10 cellular contexts compared by ENCODE assay signal in the genomic region with DNA sequence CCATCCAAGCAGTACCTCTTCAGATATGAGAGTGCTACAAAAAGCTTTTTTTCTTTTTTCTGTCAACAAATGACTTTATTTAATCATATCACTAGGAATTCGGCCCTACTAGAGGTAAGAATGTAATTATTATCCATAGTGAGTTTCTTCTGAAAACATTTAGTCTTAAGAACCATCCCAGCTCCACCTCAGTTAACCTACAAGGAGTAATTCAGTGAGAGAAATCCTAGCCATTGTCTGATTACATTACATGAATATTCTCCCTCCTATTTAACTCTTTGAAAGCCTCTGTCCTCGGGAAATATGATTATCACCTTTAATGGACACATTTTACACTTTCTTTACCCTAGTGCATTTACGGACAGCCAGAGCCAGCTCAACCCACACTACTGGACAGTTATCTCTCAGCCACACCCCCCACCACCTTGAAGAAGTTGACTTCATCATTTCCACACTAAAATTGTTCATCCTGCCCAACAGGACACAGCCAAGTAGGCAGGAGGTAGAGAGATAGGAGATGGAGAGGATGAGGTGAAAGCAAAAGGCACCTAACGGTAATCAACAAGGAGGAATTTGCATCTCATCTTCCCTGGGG. TPM values are rescaled to one million over a fixed set of nuclear protein-coding genes. Genes with fewer than 3 reads are reported as not detected.
DNase-seq lines count a peak whose midpoint lies in the region; ATAC-seq lines count a peak whose summit lies in the region.
"Had no signal": no experiment of that assay in that cellular context is flagged by ENCODE, and none has a peak within 500 bp of the region (broad histone marks: within the 10 kb centered on the region; RNA-seq: fewer than 3 reads in every experiment).

No MANE protein-coding gene starts in this region.

- H3K4me3 ChIP-seq in iPS-11a (ENCODE audit: low read depth, low read length) = peak overlapping the region; percentile 60

- ATAC-seq in stimulated activated naive CD8-positive, alpha-beta T cell treated with anti-CD3 and anti-CD28 coated beads, Interleukin-15, amount 100 ng/mL, for 72 hours = no peak
- ATAC-seq in HG03460 (IDR thresholded peaks at IDR 0.05; ENCODE audit: unreplicated experiment) = no peak
- ATAC-seq in sciatic nerve = no peak

- CTCF ChIA-PET in activated CD4-positive, alpha-beta memory T cell treated with anti-CD3 and anti-CD28 coated beads, Interleukin-2, amount 10 ng/mL, durations not matched to agents 7 days and 5 days (lab: Charles Lee) = no interaction called here

- DNase-seq in NCI-H146 (lab: John Stamatoyannopoulos, UW) (peak; percentile 24), NCI-H146 treated with DMSO at 0.1 percent for 48 hours (lab: John Stamatoyannopoulos, UW; ENCODE audit: unreplicated experiment) (no peak), NCI-H2196 (lab: John Stamatoyannopoulos, UW; ENCODE audit: unreplicated experiment) (no peak), sciatic nerve (ENCODE audit: low spot score) (no peak)
- DNase-seq in activated CD4-positive, alpha-beta memory T cell treated with anti-CD3 and anti-CD28 coated beads, Interleukin-2, amount 10 ng/mL, durations not matched to agents 7 days and 5 days = no peak
- DNase-seq in stimulated activated naive CD8-positive, alpha-beta T cell treated with anti-CD3 and anti-CD28 coated beads, Interleukin-15, amount 100 ng/mL, for 72 hours = no peak
- DNase-seq: NCI-H1436 treated with DMSO at 0.1 percent for 48 hours had no signal

- intact Hi-C loops in sciatic nerve (cut with DNase I) = no loop called here

- H3K36me3 Mint-ChIP-seq in activated CD4-positive, alpha-beta memory T cell treated with anti-CD3 and anti-CD28 coated beads, Interleukin-2, amount 10 ng/mL, durations not matched to agents 7 days and 5 days (ENCODE audit: low read depth) = no peaks in the 10 kb centered on the region

- POLR2A ChIA-PET in activated CD4-positive, alpha-beta memory T cell treated with anti-CD3 and anti-CD28 coated beads, Interleukin-2, amount 10 ng/mL, durations not matched to agents 7 days and 5 days (lab: Charles Lee) = no interaction called here

- H3K27me3 Mint-ChIP-seq in activated CD4-positive, alpha-beta memory T cell treated with anti-CD3 and anti-CD28 coated beads, Interleukin-2, amount 10 ng/mL, durations not matched to agents 7 days and 5 days = peaks cover 28% of the 10 kb centered on the region
- H3K27me3 Mint-ChIP-seq in stimulated activated naive CD8-positive, alpha-beta T cell treated with anti-CD3 and anti-CD28 coated beads, Interleukin-15, amount 100 ng/mL, for 72 hours = peaks cover 52% of the 10 kb centered on the region

- no peak overlapping the region for H3K27ac Mint-ChIP-seq in activated CD4-positive, alpha-beta memory T cell treated with anti-CD3 and anti-CD28 coated beads, Interleukin-2, amount 10 ng/mL, durations not matched to agents 7 days and 5 days
- H3K27ac Mint-ChIP-seq in stimulated activated naive CD8-positive, alpha-beta T cell treated with anti-CD3 and anti-CD28 coated beads, Interleukin-15, amount 100 ng/mL, for 72 hours = no peak overlapping the region

- H3K9me3 Mint-ChIP-seq in activated CD4-positive, alpha-beta memory T cell treated with anti-CD3 and anti-CD28 coated beads, Interleukin-2, amount 10 ng/mL, durations not matched to agents 7 days and 5 days = no peaks in the 10 kb centered on the region
- H3K9me3 Mint-ChIP-seq in stimulated activated naive CD8-positive, alpha-beta T cell treated with anti-CD3 and anti-CD28 coated beads, Interleukin-15, amount 100 ng/mL, for 72 hours = no peaks in the 10 kb centered on the region

- peaks cover 15% of the 10 kb centered on the region for H3K4me1 Mint-ChIP-seq in activated CD4-positive, alpha-beta memory T cell treated with anti-CD3 and anti-CD28 coated beads, Interleukin-2, amount 10 ng/mL, durations not matched to agents 7 days and 5 days
- peaks cover 17% of the 10 kb centered on the region for H3K4me1 Mint-ChIP-seq in stimulated activated naive CD8-positive, alpha-beta T cell treated with anti-CD3 and anti-CD28 coated beads, Interleukin-15, amount 100 ng/mL, for 72 hours

- peak overlapping the region; percentile 52 for H3K4me3 Mint-ChIP-seq in activated CD4-positive, alpha-beta memory T cell treated with anti-CD3 and anti-CD28 coated beads, Interleukin-2, amount 10 ng/mL, durations not matched to agents 7 days and 5 days
- H3K4me3 Mint-ChIP-seq in stimulated activated naive CD8-positive, alpha-beta T cell treated with anti-CD3 and anti-CD28 coated beads, Interleukin-15, amount 100 ng/mL, for 72 hours = peak overlapping the region; percentile 4 to 5

RNA-seq across cellular contexts. Expression of gene PPFIA2, which starts 1.3 kb away (rescaled TPM):
- total RNA-seq in activated CD4-positive, alpha-beta memory T cell treated with anti-CD3 and anti-CD28 coated beads, Interleukin-2, amount 10 ng/mL, durations not matched to agents 7 days and 5 days = not detected
- total RNA-seq in sciatic nerve = 29.5 TPM
- total RNA-seq: glomerular endothelial cell had no signal

Comparison
In these comparisons a context has a peak if more than half of its experiments do, and no peak if none do; other contexts are left out.
1. RNA of gene PPFIA2, which starts 1.3 kb away (total RNA-seq): 29.5 TPM in sciatic nerve (single experiment); not detected in activated CD4-positive, alpha-beta memory T cell treated with anti-CD3 and anti-CD28 coated beads, Interleukin-2, amount 10 ng/mL, durations not matched to agents 7 days and 5 days; every median in the first group is over 10 times any median in the second.